Comparison of ENCODE assay signal across 17 cellular contexts in the genomic region with DNA sequence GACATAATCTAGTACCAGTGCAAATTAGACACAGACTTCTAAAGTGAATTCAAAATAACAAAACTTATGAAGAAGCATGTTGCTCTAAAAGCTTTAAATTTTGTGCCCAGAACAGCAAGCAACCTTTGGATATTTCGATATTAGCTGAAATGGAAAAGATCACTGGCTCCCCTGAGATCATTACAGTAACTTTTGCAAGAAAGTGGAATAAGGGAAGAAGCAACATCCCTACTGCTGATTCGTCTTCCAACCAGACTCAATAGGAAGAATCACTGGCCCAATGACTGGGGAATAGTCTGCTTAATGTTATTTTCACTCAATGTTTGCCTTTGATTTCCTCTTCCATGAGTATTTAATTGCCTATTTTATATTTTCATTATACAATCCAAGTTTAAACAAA. TPM values are rescaled to one million over a fixed set of nuclear protein-coding genes. Genes with fewer than 3 reads are reported as not detected.
A peak's percentile ranks its signal among the peaks of the same experiment; 100 is the strongest.
DNase-seq lines count a peak whose midpoint lies in the region; ATAC-seq and TF ChIP-seq lines count a peak whose summit lies in the region.
"Had no signal": no experiment of that assay in that cellular context is flagged by ENCODE, and none has a peak within 500 bp of the region (broad histone marks: within the 10 kb centered on the region; RNA-seq: fewer than 3 reads in every experiment).

No MANE protein-coding gene starts in this region.

- H3K9me3 ChIP-seq in lower lobe of right lung (no peaks in the 10 kb centered on the region), subcutaneous abdominal adipose tissue (ENCODE audit: control insufficient read depth in 5 of 5, low read length in 5 of 5) (no peaks in the 10 kb centered on the region)
- H3K9me3 ChIP-seq: Caco-2 had no signal

- no peaks in the 10 kb centered on the region for H3K9me3 Mint-ChIP-seq in activated B cell treated with CpG ODN at 0.5 μM for 24 hours
- no peaks in the 10 kb centered on the region for H3K9me3 Mint-ChIP-seq in activated CD4-positive, alpha-beta memory T cell treated with anti-CD3 and anti-CD28 coated beads, Interleukin-2, amount 10 ng/mL, durations not matched to agents 7 days and 5 days
- H3K9me3 Mint-ChIP-seq: dendritic cell treated with granulocyte-macrophage colony-stimulating factor and Interleukin-4, amounts not matched to agents 40 ng/mL and 50 ng/mL, for 4 days; stimulated activated naive CD8-positive, alpha-beta T cell treated with anti-CD3 and anti-CD28 coated beads, Interleukin-15, amount 100 ng/mL, for 72 hours had no signal

- peaks cover 45% of the 10 kb centered on the region for H3K4me1 Mint-ChIP-seq in activated B cell treated with CpG ODN at 0.5 μM for 24 hours
- H3K4me1 Mint-ChIP-seq in activated CD4-positive, alpha-beta memory T cell treated with anti-CD3 and anti-CD28 coated beads, Interleukin-2, amount 10 ng/mL, durations not matched to agents 7 days and 5 days = peaks cover 3% of the 10 kb centered on the region

- peaks cover 16% of the 10 kb centered on the region for H3K36me3 Mint-ChIP-seq in activated B cell treated with CpG ODN at 0.5 μM for 24 hours (ENCODE audit: low read depth)
- no peaks in the 10 kb centered on the region for H3K36me3 Mint-ChIP-seq in activated CD4-positive, alpha-beta memory T cell treated with anti-CD3 and anti-CD28 coated beads, Interleukin-2, amount 10 ng/mL, durations not matched to agents 7 days and 5 days (ENCODE audit: low read depth)

- H3K27ac Mint-ChIP-seq in activated B cell treated with CpG ODN at 0.5 μM for 24 hours = no peak overlapping the region
- no peak overlapping the region for H3K27ac Mint-ChIP-seq in activated CD4-positive, alpha-beta memory T cell treated with anti-CD3 and anti-CD28 coated beads, Interleukin-2, amount 10 ng/mL, durations not matched to agents 7 days and 5 days
- H3K27ac Mint-ChIP-seq: stimulated activated naive CD8-positive, alpha-beta T cell treated with anti-CD3 and anti-CD28 coated beads, Interleukin-15, amount 100 ng/mL, for 72 hours had no signal

- peaks cover 38% of the 10 kb centered on the region for H3K4me1 ChIP-seq in lower lobe of right lung
- H3K4me1 ChIP-seq in subcutaneous abdominal adipose tissue (ENCODE audit: control insufficient read depth in 5 of 5, insufficient read depth in 5 of 5, low read length in 5 of 5) = peaks cover 2 to 37% (median 23%) of the 10 kb centered on the region in 5 donors
- H3K4me1 ChIP-seq: Caco-2 had no signal

- H3K27ac ChIP-seq in lower lobe of right lung (peak overlapping the region; percentile 85), subcutaneous abdominal adipose tissue (ENCODE audit: low read depth, low read length) (peak overlapping the region; percentile 90)
- H3K27ac ChIP-seq: PC-9 had no signal

- peak overlapping the region in 3 of 5 donors; percentile 10 to 66 (median 59) for H3K9ac ChIP-seq in subcutaneous abdominal adipose tissue (ENCODE audit: low read length in 5 of 5)

- in situ Hi-C loops in KBM-7 (cut with MboI; ENCODE audit: low pct_unique_long_range_greater_than_20kb, low sequenced_read_pairs) = loop anchor here (10.0 kb wide), 1 partner anchor 298 kb away; a partner anchor contains a TSS

- peak overlapping the region; percentile 57 for H3K4me3 Mint-ChIP-seq in activated B cell treated with CpG ODN at 0.5 μM for 24 hours
- no peak overlapping the region for H3K4me3 Mint-ChIP-seq in activated CD4-positive, alpha-beta memory T cell treated with anti-CD3 and anti-CD28 coated beads, Interleukin-2, amount 10 ng/mL, durations not matched to agents 7 days and 5 days
- H3K4me3 Mint-ChIP-seq: dendritic cell treated with granulocyte-macrophage colony-stimulating factor and Interleukin-4, amounts not matched to agents 40 ng/mL and 50 ng/mL, for 4 days; stimulated activated naive CD8-positive, alpha-beta T cell treated with anti-CD3 and anti-CD28 coated beads, Interleukin-15, amount 100 ng/mL, for 72 hours had no signal

- DNase-seq in KBM-7 (peak; percentile 28), activated B cell treated with CpG ODN at 0.5 μM for 24 hours (no peak), lower lobe of right lung (no peak), C1 segment of cervical spinal cord (lab: John Stamatoyannopoulos, UW) (no peak), occipital lobe (lab: John Stamatoyannopoulos, UW) (no peak), NCI-H187 (lab: John Stamatoyannopoulos, UW) (no peak)
- DNase-seq in activated CD4-positive, alpha-beta memory T cell treated with anti-CD3 and anti-CD28 coated beads, Interleukin-2, amount 10 ng/mL, durations not matched to agents 7 days and 5 days = no peak
- DNase-seq: Caco-2; NCI-H2081; PC-9; posterior cingulate gyrus; stimulated activated CD4-positive, alpha-beta T cell treated with anti-CD3 and anti-CD28 coated beads, Interleukin-4, amount 100 ng/mL, for 24 hours; stimulated activated naive CD8-positive, alpha-beta T cell treated with anti-CD3 and anti-CD28 coated beads, Interleukin-15, amount 100 ng/mL, for 72 hours; T1000 had no signal

- H3K36me3 ChIP-seq in lower lobe of right lung = no peaks in the 10 kb centered on the region
- no peaks in the 10 kb centered on the region for H3K36me3 ChIP-seq in subcutaneous abdominal adipose tissue (ENCODE audit: control insufficient read depth in 5 of 5, insufficient read depth in 5 of 5, low read length in 5 of 5)

- ATAC-seq in activated B cell treated with CpG ODN at 0.5 μM for 24 hours (ENCODE audit: low read depth) = no peak
- ATAC-seq in lower lobe of right lung = no peak
- ATAC-seq: left lobe of liver; stimulated activated naive CD8-positive, alpha-beta T cell treated with anti-CD3 and anti-CD28 coated beads, Interleukin-15, amount 100 ng/mL, for 72 hours had no signal

- no peaks in the 10 kb centered on the region for H3K27me3 ChIP-seq in lower lobe of right lung (ENCODE audit: low read depth)
- H3K27me3 ChIP-seq in subcutaneous abdominal adipose tissue (ENCODE audit: control insufficient read depth in 5 of 5, insufficient read depth in 4 of 5, low read length in 5 of 5) = no peaks in the 10 kb centered on the region

- H3K4me3 ChIP-seq in lower lobe of right lung (peak overlapping the region; percentile 44), subcutaneous abdominal adipose tissue (ENCODE audit: low read depth in 1 of 5, low read length in 5 of 5) (peak overlapping the region in 2 of 5 donors; percentile 22)
- H3K4me3 ChIP-seq: PC-9 had no signal

- intact Hi-C loops in activated B cell treated with CpG ODN at 0.5 μM for 24 hours (cut with micrococcal nuclease) (loop anchor here (5.0 to 10.0 kb wide), 2 partner anchors 479 to 992 kb away; no protein-coding TSS in a partner anchor), lower lobe of right lung (cut with DNase I) (loop anchor here (5.0 kb wide), 1 partner anchor 286 kb away; a partner anchor contains a TSS)

- H3K27me3 Mint-ChIP-seq in activated B cell treated with CpG ODN at 0.5 μM for 24 hours = no peaks in the 10 kb centered on the region
- peaks cover 46% of the 10 kb centered on the region for H3K27me3 Mint-ChIP-seq in activated CD4-positive, alpha-beta memory T cell treated with anti-CD3 and anti-CD28 coated beads, Interleukin-2, amount 10 ng/mL, durations not matched to agents 7 days and 5 days

- CTCF ChIA-PET in activated B cell treated with CpG ODN at 0.5 μM for 24 hours (lab: Charles Lee) = interaction anchor here (1.3 to 7.0 kb wide), 4 partner anchors 170 to 305 kb away, joined by 3 to 37 read pairs (median 22); a partner anchor contains a TSS
- CTCF ChIA-PET in activated CD4-positive, alpha-beta memory T cell treated with anti-CD3 and anti-CD28 coated beads, Interleukin-2, amount 10 ng/mL, durations not matched to agents 7 days and 5 days (lab: Charles Lee) = interaction anchor here (1.6 to 1.8 kb wide), 2 partner anchors 8 to 304 kb away, joined by 3 to 7 read pairs; a partner anchor contains a TSS

- TF ChIP-seq CTCF in activated B cell treated with CpG ODN at 0.5 μM for 24 hours (IDR thresholded peaks at IDR 0.05) (no peak), lower lobe of right lung (IDR thresholded peaks at IDR 0.05) (no peak)

- POLR2A ChIA-PET in activated B cell treated with CpG ODN at 0.5 μM for 24 hours (lab: Charles Lee) = interaction anchor here (0.8 kb wide), 1 partner anchor 287 kb away, joined by 3 read pairs; a partner anchor contains a TSS
- POLR2A ChIA-PET in activated CD4-positive, alpha-beta memory T cell treated with anti-CD3 and anti-CD28 coated beads, Interleukin-2, amount 10 ng/mL, durations not matched to agents 7 days and 5 days (lab: Charles Lee) = no interaction called here

RNA-seq across cellular contexts. Expression of a gene that starts 7.9 kb away (rescaled TPM):
- total RNA-seq in activated B cell treated with CpG ODN at 0.5 μM for 24 hours = 70.3 and 75.6 TPM in 2 replicates
- total RNA-seq in lower lobe of right lung = 75.0 TPM
- total RNA-seq in activated CD4-positive, alpha-beta memory T cell treated with anti-CD3 and anti-CD28 coated beads, Interleukin-2, amount 10 ng/mL, durations not matched to agents 7 days and 5 days = 10 to 100 TPM; 12.8 to 15.1 TPM
- 1.2 TPM for total RNA-seq in occipital lobe
